In the genomic region with DNA sequence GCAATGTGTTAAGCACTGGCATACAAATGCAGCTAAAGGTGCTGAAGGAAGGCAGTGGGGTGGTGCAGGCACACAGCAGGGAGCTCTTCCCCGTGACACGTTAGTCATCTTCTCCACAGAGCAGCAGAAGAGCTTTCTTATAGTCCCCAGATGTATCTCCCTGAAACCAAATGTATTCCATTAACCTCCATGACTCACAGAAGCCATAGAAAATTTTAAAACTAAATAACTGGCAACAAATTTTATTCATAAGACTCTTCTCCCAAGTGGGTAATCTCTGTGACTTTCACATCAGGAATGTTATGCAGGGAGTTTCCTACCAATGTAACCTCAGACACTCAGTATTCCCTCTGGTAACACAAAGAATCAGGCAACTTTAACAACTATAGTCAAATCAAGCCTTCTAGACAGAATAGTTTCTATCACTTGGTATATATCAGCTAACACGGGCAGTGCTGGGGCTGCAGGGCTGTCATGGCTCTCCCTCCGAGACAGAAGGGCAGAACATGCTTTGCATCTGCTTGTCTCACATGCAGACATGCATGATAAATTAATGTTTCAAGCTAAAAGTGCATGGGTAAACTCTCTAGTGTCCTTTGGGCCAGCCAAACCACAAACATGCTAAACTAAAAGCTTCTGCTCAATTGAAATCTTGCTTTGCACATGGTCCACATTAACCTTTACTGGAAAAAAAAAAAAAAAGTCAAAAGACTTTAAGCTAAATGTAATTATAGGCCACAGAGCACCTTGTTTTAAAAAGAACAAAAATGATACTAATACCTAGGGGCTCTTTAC, we compare ENCODE assay signal across 13 cellular contexts. TPM values are rescaled to one million over a fixed set of nuclear protein-coding genes. Genes with fewer than 3 reads are reported as not detected.
DNase-seq lines count a peak whose midpoint lies in the region; ATAC-seq and TF ChIP-seq lines count a peak whose summit lies in the region.
"Had no signal": no experiment of that assay in that cellular context is flagged by ENCODE, and none has a peak within 500 bp of the region (broad histone marks: within the 10 kb centered on the region; RNA-seq: fewer than 3 reads in every experiment).

No MANE protein-coding gene starts in this region.

- peak; percentile 95 for DNase-seq in AG04449 (ENCODE audit: low read depth, low spot score)
- peak; percentile 47 for DNase-seq in HK-2 (ENCODE audit: unreplicated experiment)
- peak; percentile 94 for DNase-seq in brain microvascular endothelial cell
- no peak for DNase-seq in mesothelial cell of epicardium (ENCODE audit: low spot score in 2 of 2, unreplicated experiment in 2 of 2)
- DNase-seq in activated CD8-positive, alpha-beta T cell treated with anti-CD3 and anti-CD28 coated beads for 36 hours = no peak
- DNase-seq in MV-4-11 (lab: John Stamatoyannopoulos, UW) = no peak
- DNase-seq in naive thymus-derived CD4-positive, alpha-beta T cell = no peak
- DNase-seq: caudate nucleus; CD4-positive, CD25-positive, alpha-beta regulatory T cell; heart right ventricle; spleen had no signal

- no peak overlapping the region for H3K4me3 Mint-ChIP-seq in mesothelial cell of epicardium
- no peak overlapping the region for H3K4me3 Mint-ChIP-seq in activated CD8-positive, alpha-beta T cell treated with anti-CD3 and anti-CD28 coated beads for 36 hours
- H3K4me3 Mint-ChIP-seq in naive thymus-derived CD4-positive, alpha-beta T cell = no peak overlapping the region
- H3K4me3 Mint-ChIP-seq: CD4-positive, CD25-positive, alpha-beta regulatory T cell; T-helper 1 cell treated with Interleukin-12 subunit alpha and Interleukin-12 subunit beta and Interleukin-4 antibody, amounts not matched to agents 30 μg/mL and 1 μg/mL, for 36 hours had no signal

- peaks cover 48% of the 10 kb centered on the region for H3K36me3 ChIP-seq in brain microvascular endothelial cell (replicated peaks)
- H3K36me3 ChIP-seq in naive thymus-derived CD4-positive, alpha-beta T cell (ENCODE audit: control insufficient read depth in 2 of 3, insufficient read depth in 3 of 3, low read length in 3 of 3) = peaks cover 0 to 19% (median 13%) of the 10 kb centered on the region in 3 experiments

- H3K4me3 ChIP-seq in AG04449 (ENCODE audit: low read depth, low read length) (no peak overlapping the region), brain microvascular endothelial cell (ENCODE audit: low read depth, low read length) (no peak overlapping the region)
- no peak overlapping the region for H3K4me3 ChIP-seq in naive thymus-derived CD4-positive, alpha-beta T cell (ENCODE audit: low read length)
- H3K4me3 ChIP-seq: heart right ventricle, spleen had no signal

- intact Hi-C loops in activated CD8-positive, alpha-beta T cell treated with anti-CD3 and anti-CD28 coated beads for 36 hours (cut with micrococcal nuclease) = no loop called here
- intact Hi-C loops in naive thymus-derived CD4-positive, alpha-beta T cell (cut with micrococcal nuclease) = no loop called here

- no peaks in the 10 kb centered on the region for H3K27me3 ChIP-seq in brain microvascular endothelial cell (replicated peaks)
- no peaks in the 10 kb centered on the region for H3K27me3 ChIP-seq in naive thymus-derived CD4-positive, alpha-beta T cell (ENCODE audit: control insufficient read depth in 2 of 2, insufficient read depth in 2 of 2, low read length in 2 of 2)
- H3K27me3 ChIP-seq: heart right ventricle, spleen had no signal

- in situ Hi-C loops in brain microvascular endothelial cell (cut with HindIII; ENCODE audit: low pct_ligation_motif_present, low sequenced_read_pairs) = no loop called here

- CTCF ChIA-PET in AG04449 (lab: Yijun Ruan, JAX) = interaction anchor here (1.1 to 4.6 kb wide), 11 partner anchors 7 to 298 kb away, joined by 3 to 18 read pairs (median 8); no protein-coding TSS in a partner anchor
- CTCF ChIA-PET in activated CD8-positive, alpha-beta T cell treated with anti-CD3 and anti-CD28 coated beads for 36 hours (lab: Charles Lee) = interaction anchor here (0.8 to 1.3 kb wide), 2 partner anchors 11 to 13 kb away, joined by 3 to 4 read pairs; no protein-coding TSS in a partner anchor
- CTCF ChIA-PET in naive thymus-derived CD4-positive, alpha-beta T cell (lab: Charles Lee) = no interaction called here

- TF ChIP-seq CTCF in AG04449 (IDR thresholded peaks at IDR 0.05; ENCODE audit: insufficient read depth, low read length, missing control alignments) (no peak), brain microvascular endothelial cell (IDR thresholded peaks at IDR 0.05; ENCODE audit: low read depth, low read length, missing control alignments) (no peak), mesothelial cell of epicardium (IDR thresholded peaks at IDR 0.05; ENCODE audit: unreplicated experiment) (no peak)
- no peak for TF ChIP-seq CTCF in activated CD8-positive, alpha-beta T cell treated with anti-CD3 and anti-CD28 coated beads for 36 hours (IDR thresholded peaks at IDR 0.05)

- peaks cover 4% of the 10 kb centered on the region for H3K4me1 Mint-ChIP-seq in mesothelial cell of epicardium
- no peaks in the 10 kb centered on the region for H3K4me1 Mint-ChIP-seq in activated CD8-positive, alpha-beta T cell treated with anti-CD3 and anti-CD28 coated beads for 36 hours (ENCODE audit: low read depth)
- no peaks in the 10 kb centered on the region for H3K4me1 Mint-ChIP-seq in naive thymus-derived CD4-positive, alpha-beta T cell

- peak overlapping the region; percentile 90 for H3K27ac ChIP-seq in brain microvascular endothelial cell
- no peak overlapping the region for H3K27ac ChIP-seq in naive thymus-derived CD4-positive, alpha-beta T cell (ENCODE audit: low read depth, low read length)
- H3K27ac ChIP-seq: spleen had no signal

- ATAC-seq in HG02610 (IDR thresholded peaks at IDR 0.05; ENCODE audit: unreplicated experiment) = no peak
- ATAC-seq in activated CD8-positive, alpha-beta T cell treated with anti-CD3 and anti-CD28 coated beads for 36 hours = no peak
- ATAC-seq in naive thymus-derived CD4-positive, alpha-beta T cell = no peak

- H3K27me3 Mint-ChIP-seq in mesothelial cell of epicardium (ENCODE audit: low read depth) = no peaks in the 10 kb centered on the region
- no peaks in the 10 kb centered on the region for H3K27me3 Mint-ChIP-seq in activated CD8-positive, alpha-beta T cell treated with anti-CD3 and anti-CD28 coated beads for 36 hours
- H3K27me3 Mint-ChIP-seq in naive thymus-derived CD4-positive, alpha-beta T cell = no peaks in the 10 kb centered on the region
- H3K27me3 Mint-ChIP-seq: CD4-positive, CD25-positive, alpha-beta regulatory T cell had no signal

- H3K9me3 Mint-ChIP-seq in mesothelial cell of epicardium = no peaks in the 10 kb centered on the region
- H3K9me3 Mint-ChIP-seq in activated CD8-positive, alpha-beta T cell treated with anti-CD3 and anti-CD28 coated beads for 36 hours = no peaks in the 10 kb centered on the region
- H3K9me3 Mint-ChIP-seq in naive thymus-derived CD4-positive, alpha-beta T cell = peaks cover 0 to 1% (median 0%) of the 10 kb centered on the region in 11 donors
- H3K9me3 Mint-ChIP-seq: T-helper 1 cell treated with Interleukin-12 subunit alpha and Interleukin-12 subunit beta and Interleukin-4 antibody, amounts not matched to agents 30 μg/mL and 1 μg/mL, for 36 hours had no signal

- H3K4me1 ChIP-seq in naive thymus-derived CD4-positive, alpha-beta T cell (ENCODE audit: control insufficient read depth in 2 of 2, insufficient read depth in 2 of 2, low read length in 2 of 2) = no peaks in the 10 kb centered on the region
- H3K4me1 ChIP-seq: spleen had no signal

- POLR2A ChIA-PET in AG04449 (lab: Yijun Ruan, JAX) = interaction anchor here (0.5 to 3.0 kb wide), 10 partner anchors 13 to 539 kb away, joined by 3 to 34 read pairs (median 4); a partner anchor contains a TSS
- POLR2A ChIA-PET in activated CD8-positive, alpha-beta T cell treated with anti-CD3 and anti-CD28 coated beads for 36 hours (lab: Charles Lee) = no interaction called here
- POLR2A ChIA-PET in naive thymus-derived CD4-positive, alpha-beta T cell (lab: Charles Lee) = no interaction called here

- peak overlapping the region; percentile 48 for H3K27ac Mint-ChIP-seq in mesothelial cell of epicardium
- H3K27ac Mint-ChIP-seq in activated CD8-positive, alpha-beta T cell treated with anti-CD3 and anti-CD28 coated beads for 36 hours = no peak overlapping the region
- H3K27ac Mint-ChIP-seq in naive thymus-derived CD4-positive, alpha-beta T cell = no peak overlapping the region
- H3K27ac Mint-ChIP-seq: T-helper 1 cell treated with Interleukin-12 subunit alpha and Interleukin-12 subunit beta and Interleukin-4 antibody, amounts not matched to agents 30 μg/mL and 1 μg/mL, for 36 hours had no signal

- H3K36me3 Mint-ChIP-seq in mesothelial cell of epicardium = peaks cover 53% of the 10 kb centered on the region
- peaks cover 2% of the 10 kb centered on the region for H3K36me3 Mint-ChIP-seq in activated CD8-positive, alpha-beta T cell treated with anti-CD3 and anti-CD28 coated beads for 36 hours (ENCODE audit: low read depth)
- peaks cover 5 to 48% (median 21%) of the 10 kb centered on the region in 5 donors for H3K36me3 Mint-ChIP-seq in naive thymus-derived CD4-positive, alpha-beta T cell

- no peaks in the 10 kb centered on the region for H3K9me3 ChIP-seq in naive thymus-derived CD4-positive, alpha-beta T cell (ENCODE audit: control insufficient read depth in 2 of 3, low read length in 3 of 3)
- H3K9me3 ChIP-seq: heart right ventricle, spleen had no signal

RNA-seq across cellular contexts. Expression of a gene that starts 28.2 kb away (rescaled TPM):
- 125 to 137 TPM (median 130 TPM) in 3 replicates for total RNA-seq in mesothelial cell of epicardium
- 10 to 100 TPM; 31.4 to 34.1 TPM for total RNA-seq in activated CD8-positive, alpha-beta T cell treated with anti-CD3 and anti-CD28 coated beads for 36 hours
- total RNA-seq in naive thymus-derived CD4-positive, alpha-beta T cell = 100 to 1,000 TPM in 2 of 5 experiments, 10 to 100 TPM in 3; 25.5 to 180 (median 49.5) TPM
- polyA plus RNA-seq in naive thymus-derived CD4-positive, alpha-beta T cell = 10 to 100 TPM; 46.0 to 91.0 TPM

Comparison
In these comparisons a context has a peak if more than half of its experiments do, and no peak if none do; other contexts are left out.
1. DNase-seq: peak in AG04449 (single experiment), HK-2 (single experiment) and brain microvascular endothelial cell (single experiment); none in mesothelial cell of epicardium (0 of 2), activated CD8-positive, alpha-beta T cell treated with anti-CD3 and anti-CD28 coated beads for 36 hours (single experiment), MV-4-11 (single experiment) and naive thymus-derived CD4-positive, alpha-beta T cell (0 of 9).